In the genomic region with DNA sequence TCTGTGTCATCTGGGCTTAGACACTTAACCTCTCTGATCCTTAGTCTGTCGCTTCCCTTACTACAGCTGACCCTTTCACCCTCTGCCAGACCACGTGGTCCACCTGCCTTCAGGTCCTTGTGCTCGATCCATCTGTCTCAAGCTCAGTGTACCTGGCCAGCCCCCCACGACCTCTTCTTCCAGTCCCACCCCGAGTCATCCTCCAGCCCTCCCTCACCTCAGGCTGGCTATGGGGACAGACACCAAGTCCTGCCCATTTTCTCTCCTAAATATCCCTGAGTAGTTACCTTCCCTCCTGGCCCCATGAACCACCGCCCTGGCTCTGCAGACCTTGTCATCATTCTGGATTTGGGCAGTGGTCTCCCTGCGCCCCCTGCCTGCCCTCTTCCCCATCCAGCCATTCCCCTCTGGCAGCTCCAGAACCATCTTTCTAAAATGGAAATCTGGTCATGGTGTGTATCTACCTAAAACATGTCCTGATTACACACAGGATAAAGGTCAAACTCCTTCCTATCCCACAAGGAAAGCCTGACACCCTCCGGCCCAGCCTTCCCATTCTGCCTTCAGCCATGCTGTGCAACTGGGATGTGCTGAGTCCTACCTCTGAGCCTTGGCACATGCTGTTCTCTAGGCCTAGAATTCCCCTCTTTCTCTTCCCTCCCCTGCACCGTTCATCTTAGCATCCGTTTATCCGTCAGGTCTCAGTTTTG, we compare ENCODE assay signal across 20 cellular contexts.
DNase-seq lines count a peak whose midpoint lies in the region; ATAC-seq, FAIRE-seq and TF ChIP-seq lines count a peak whose summit lies in the region.
"Had no signal": no experiment of that assay in that cellular context is flagged by ENCODE, and none has a peak within 500 bp of the region (broad histone marks: within the 10 kb centered on the region; RNA-seq: fewer than 3 reads in every experiment).

No MANE protein-coding gene starts in this region.

- TF ChIP-seq CTCF in bronchial epithelial cell (IDR thresholded peaks at IDR 0.05; ENCODE audit: insufficient read depth, low read length, severe bottlenecking), result no peak

- peak overlapping the region; percentile 44 for H3K4me2 ChIP-seq in Karpas-422 (ENCODE audit: low read depth, low read length, poor library complexity, severe bottlenecking)
- H3K4me2 ChIP-seq: KMS-11 had no signal

- no peaks in the 10 kb centered on the region for H3K79me2 ChIP-seq in Karpas-422 (ENCODE audit: low read length)

- no peak overlapping the region; the same call in 1 of the 2 replicates for H3K9ac ChIP-seq in Karpas-422 (ENCODE audit: low read length)
- H3K9ac ChIP-seq: KMS-11 had no signal

- DNase-seq in Karpas-422, result no peak
- no peak for DNase-seq in bronchial epithelial cell (ENCODE audit: low read depth)
- no peak for DNase-seq in left lobe of liver (ENCODE audit: low spot score)
- peak; percentile 68 for DNase-seq in small intestine
- DNase-seq in activated gamma-delta T cell (lab: John Stamatoyannopoulos, UW), result no peak
- no peak for DNase-seq in NK-92 (lab: John Stamatoyannopoulos, UW; ENCODE audit: unreplicated experiment)
- DNase-seq: CD4-positive, CD25-positive, alpha-beta regulatory T cell; EL; MG63; NCI-H1092 treated with DMSO at 0.1 percent for 48 hours; NCI-H1694; NCI-H2107; NCI-H446; NCI-H69; NK-92 treated with Interleukin-12 subunit alpha and Interleukin-12 subunit beta, amount 100 ng/mL, for 24 hours; OCI-M1 had no signal

- no peaks in the 10 kb centered on the region for H3K9me2 ChIP-seq in Karpas-422 (replicated peaks; ENCODE audit: insufficient read depth, low read length)

- peaks cover 64% of the 10 kb centered on the region for H3K4me1 ChIP-seq in Karpas-422 (ENCODE audit: low read length)
- H3K4me1 ChIP-seq in small intestine (ENCODE audit: control insufficient read depth in 2 of 2, insufficient read depth in 1 of 2, low read depth in 1 of 2, low read length in 1 of 2), result no peaks in the 10 kb centered on the region

- FAIRE-seq in bronchial epithelial cell (lab: Jason Lieb, UNC) (peak; percentile 92), small intestine (lab: Jason Lieb, UNC) (no peak)
- FAIRE-seq: H54, HepG2 had no signal

- H2AFZ ChIP-seq in Karpas-422 (ENCODE audit: low read length), result no peak overlapping the region

- no peaks in the 10 kb centered on the region for H3K9me3 ChIP-seq in Karpas-422 (ENCODE audit: low read length)
- no peaks in the 10 kb centered on the region for H3K9me3 ChIP-seq in small intestine (ENCODE audit: control insufficient read depth, low read depth)
- H3K9me3 ChIP-seq: MG63 had no signal

- H4K20me1 ChIP-seq in Karpas-422 (ENCODE audit: insufficient read depth, low read depth, low read length), result no peaks in the 10 kb centered on the region

- H3K27ac ChIP-seq in Karpas-422 (ENCODE audit: low read length) (no peak overlapping the region), small intestine (ENCODE audit: low read depth in 1 of 2, low read length in 1 of 2) (no peak overlapping the region)
- H3K27ac ChIP-seq: KMS-11 had no signal

- H3K4me3 ChIP-seq in Karpas-422 (ENCODE audit: low read length) (no peak overlapping the region), bronchial epithelial cell (ENCODE audit: low read depth, low read length) (no peak overlapping the region), small intestine (ENCODE audit: low read depth in 1 of 2, low read length in 2 of 2) (no peak overlapping the region)
- H3K4me3 ChIP-seq: MG63 had no signal

- ATAC-seq in left lobe of liver (peak; percentile 49), GM18868 (IDR thresholded peaks at IDR 0.05; ENCODE audit: unreplicated experiment) (no peak)
- ATAC-seq: HepG2 had no signal

- 42 to 64% (median 62%) methylated on average over 11 of the region's 11 CpGs for WGBS in small intestine, 3 donors

- H3K27me3 ChIP-seq in Karpas-422 (ENCODE audit: low read length) (no peaks in the 10 kb centered on the region), bronchial epithelial cell (ENCODE audit: control insufficient read depth, insufficient read depth, low read length) (no peaks in the 10 kb centered on the region), small intestine (ENCODE audit: control insufficient read depth in 2 of 2, insufficient read depth in 2 of 2, low read length in 2 of 2) (no peaks in the 10 kb centered on the region)
- H3K27me3 ChIP-seq: MG63 had no signal

- no peaks in the 10 kb centered on the region for H3K36me3 ChIP-seq in Karpas-422 (ENCODE audit: insufficient read depth, low read length)
- H3K36me3 ChIP-seq in bronchial epithelial cell (ENCODE audit: control insufficient read depth, insufficient read depth, low read length), result no peaks in the 10 kb centered on the region
- no peaks in the 10 kb centered on the region for H3K36me3 ChIP-seq in small intestine (ENCODE audit: control insufficient read depth in 2 of 2, insufficient read depth in 2 of 2, low read length in 2 of 2)
- H3K36me3 ChIP-seq: MG63 had no signal
